Comparison of ENCODE assay signal across 42 cellular contexts in the genomic region with DNA sequence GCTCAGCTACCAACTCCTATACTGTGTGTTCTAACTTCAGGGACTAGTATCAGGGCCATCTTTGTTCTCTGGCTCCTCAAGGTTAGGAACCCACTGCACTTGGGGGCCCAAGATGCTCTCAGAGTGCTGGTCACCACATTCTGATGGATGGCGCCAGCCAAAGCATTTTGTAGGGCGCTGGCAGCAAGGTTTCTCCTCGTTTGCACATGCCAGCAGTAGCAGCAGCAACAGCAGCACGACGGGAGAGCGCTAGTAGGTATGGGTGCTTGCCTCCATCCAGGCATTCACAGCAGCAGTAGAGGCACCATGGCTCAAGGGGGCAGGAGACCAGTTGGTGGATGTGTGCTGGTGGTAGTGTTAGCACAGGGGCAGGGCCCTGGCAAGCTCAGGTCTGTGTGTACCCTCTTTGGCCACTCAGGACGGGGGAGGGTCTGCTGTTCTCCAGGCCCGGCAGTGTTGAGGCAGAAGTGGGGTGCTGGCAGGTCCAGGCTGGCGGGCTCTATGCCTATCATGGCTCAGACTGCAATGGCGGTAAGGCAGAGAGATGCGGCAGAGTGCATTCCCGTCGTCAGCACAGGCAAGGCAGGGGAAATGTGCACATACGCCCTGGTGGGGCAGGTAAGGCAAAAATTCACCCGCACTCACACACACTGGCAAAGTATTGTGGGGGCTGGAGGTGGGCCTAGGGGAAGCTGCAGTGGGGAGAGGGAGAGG. TPM values are rescaled to one million over a fixed set of nuclear protein-coding genes. Genes with fewer than 3 reads are reported as not detected.
"Had no signal": no experiment of that assay in that cellular context is flagged by ENCODE, and none has a peak within 500 bp of the region (broad histone marks: within the 10 kb centered on the region; RNA-seq: fewer than 3 reads in every experiment).

No MANE protein-coding gene starts in this region.

- H3K36me3 Mint-ChIP-seq: activated naive CD4-positive, alpha-beta T cell treated with anti-CD3 and anti-CD28 coated beads, Interleukin-2, amount 10 ng/mL, durations not matched to agents 7 days and 5 days; activated naive CD4-positive, alpha-beta T cell treated with anti-CD3 and anti-CD28 coated beads, Interleukin-2, amount 50 U/mL, for 24 hours; activated naive CD4-positive, alpha-beta T cell treated with anti-CD3 and anti-CD28 coated beads, Interleukin-2, amount 50 U/mL, for 72 hours; activated naive CD8-positive, alpha-beta T cell; activated naive CD8-positive, alpha-beta T cell treated with anti-CD3 and anti-CD28 coated beads for 36 hours; activated naive CD8-positive, alpha-beta T cell treated with anti-CD3 and anti-CD28 coated beads, Interleukin-2, amount 10 ng/mL, durations not matched to agents 7 days and 5 days; brain had no signal

- H3K4me3 Mint-ChIP-seq: activated naive CD4-positive, alpha-beta T cell treated with anti-CD3 and anti-CD28 coated beads for 36 hours; activated naive CD4-positive, alpha-beta T cell treated with anti-CD3 and anti-CD28 coated beads, Interleukin-2, amount 10 ng/mL, durations not matched to agents 7 days and 5 days; activated naive CD4-positive, alpha-beta T cell treated with anti-CD3 and anti-CD28 coated beads, Interleukin-2, amount 50 U/mL, for 24 hours; activated naive CD8-positive, alpha-beta T cell; activated naive CD8-positive, alpha-beta T cell treated with anti-CD3 and anti-CD28 coated beads for 36 hours; activated naive CD8-positive, alpha-beta T cell treated with anti-CD3 and anti-CD28 coated beads, Interleukin-2, amount 10 ng/mL, durations not matched to agents 7 days and 5 days; activated naive CD8-positive, alpha-beta T cell treated with anti-CD3 and anti-CD28 coated beads, Interleukin-2, amount 50 U/mL, for 24 hours; activated T-cell treated with anti-CD3 and anti-CD28 coated beads, Interleukin-2, amount 50 U/mL, for 24 hours; activated T-cell treated with anti-CD3 and anti-CD28 coated beads, Interleukin-2, amount 50 U/mL, for 4 hours; activated T-cell treated with anti-CD3 and anti-CD28 coated beads, Interleukin-2, amount 50 U/mL, for 72 hours; activated T-helper 1 cell treated with anti-CD3 and anti-CD28 coated beads, Interleukin-12 subunit alpha, Interleukin-12 subunit beta, Interleukin-2, Interleukin-4 antibody, amounts not matched to agents 30 ng/mL and 10 ng/mL and 1 ng/mL, durations not matched to agents 14 hours and 24 hours and 36 hours; activated T-helper 17 cell treated with anti-CD3 and anti-CD28 coated beads, Interleukin-2, amount 50 U/mL, for 72 hours; brain; central memory CD8-positive, alpha-beta T cell had no signal

- H3K4me1 Mint-ChIP-seq: activated naive CD4-positive, alpha-beta T cell treated with anti-CD3 and anti-CD28 coated beads, Interleukin-2, amount 10 ng/mL, durations not matched to agents 7 days and 5 days; activated naive CD4-positive, alpha-beta T cell treated with anti-CD3 and anti-CD28 coated beads, Interleukin-2, amount 50 U/mL, for 24 hours; activated naive CD8-positive, alpha-beta T cell treated with anti-CD3 and anti-CD28 coated beads for 36 hours; activated naive CD8-positive, alpha-beta T cell treated with anti-CD3 and anti-CD28 coated beads, Interleukin-2, amount 10 ng/mL, durations not matched to agents 7 days and 5 days; activated naive CD8-positive, alpha-beta T cell treated with anti-CD3 and anti-CD28 coated beads, Interleukin-2, amount 50 U/mL, for 24 hours; activated T-helper 17 cell treated with anti-CD3 and anti-CD28 coated beads, Interleukin-2, amount 50 U/mL, for 72 hours; brain; central memory CD8-positive, alpha-beta T cell had no signal

- ATAC-seq: activated naive CD4-positive, alpha-beta T cell treated with anti-CD3 and anti-CD28 coated beads, Interleukin-2, amount 50 U/mL, for 72 hours; activated naive CD8-positive, alpha-beta T cell treated with anti-CD3 and anti-CD28 coated beads, Interleukin-2, amount 50 U/mL, for 24 hours; activated T-cell treated with anti-CD3 and anti-CD28 coated beads, Interleukin-2, amount 50 U/mL, for 4 hours; activated T-cell treated with anti-CD3 and anti-CD28 coated beads, Interleukin-2, amount 50 U/mL, for 72 hours; activated T-helper 17 cell treated with anti-CD3 and anti-CD28 coated beads, Interleukin-2, amount 50 U/mL, for 72 hours; body of pancreas had no signal

- H3K9me3 ChIP-seq: adrenal gland, ascending aorta, body of pancreas, breast epithelium had no signal

- H3K27me3 ChIP-seq: ascending aorta, body of pancreas, brain microvascular endothelial cell, cardiac muscle cell had no signal

- H3K27me3 Mint-ChIP-seq: activated naive CD4-positive, alpha-beta T cell treated with anti-CD3 and anti-CD28 coated beads, Interleukin-2, amount 10 ng/mL, durations not matched to agents 7 days and 5 days; activated naive CD4-positive, alpha-beta T cell treated with anti-CD3 and anti-CD28 coated beads, Interleukin-2, amount 50 U/mL, for 24 hours; activated naive CD8-positive, alpha-beta T cell; activated naive CD8-positive, alpha-beta T cell treated with anti-CD3 and anti-CD28 coated beads for 36 hours; activated naive CD8-positive, alpha-beta T cell treated with anti-CD3 and anti-CD28 coated beads, Interleukin-2, amount 10 ng/mL, durations not matched to agents 7 days and 5 days; activated naive CD8-positive, alpha-beta T cell treated with anti-CD3 and anti-CD28 coated beads, Interleukin-2, amount 50 U/mL, for 24 hours; activated T-helper 17 cell treated with anti-CD3 and anti-CD28 coated beads, Interleukin-2, amount 50 U/mL, for 72 hours; central memory CD8-positive, alpha-beta T cell had no signal

- H3K27ac Mint-ChIP-seq: activated naive CD4-positive, alpha-beta T cell treated with anti-CD3 and anti-CD28 coated beads for 36 hours; activated naive CD4-positive, alpha-beta T cell treated with anti-CD3 and anti-CD28 coated beads, Interleukin-2, amount 10 ng/mL, durations not matched to agents 7 days and 5 days; activated naive CD4-positive, alpha-beta T cell treated with anti-CD3 and anti-CD28 coated beads, Interleukin-2, amount 50 U/mL, for 24 hours; activated naive CD4-positive, alpha-beta T cell treated with anti-CD3 and anti-CD28 coated beads, Interleukin-2, amount 50 U/mL, for 72 hours; activated naive CD8-positive, alpha-beta T cell; activated naive CD8-positive, alpha-beta T cell treated with anti-CD3 and anti-CD28 coated beads for 36 hours; activated naive CD8-positive, alpha-beta T cell treated with anti-CD3 and anti-CD28 coated beads, Interleukin-2, amount 10 ng/mL, durations not matched to agents 7 days and 5 days; activated naive CD8-positive, alpha-beta T cell treated with anti-CD3 and anti-CD28 coated beads, Interleukin-2, amount 50 U/mL, for 24 hours; activated T-cell treated with anti-CD3 and anti-CD28 coated beads, Interleukin-2, amount 50 U/mL, for 24 hours; activated T-cell treated with anti-CD3 and anti-CD28 coated beads, Interleukin-2, amount 50 U/mL, for 72 hours; activated T-helper 1 cell treated with anti-CD3 and anti-CD28 coated beads, Interleukin-12 subunit alpha, Interleukin-12 subunit beta, Interleukin-2, Interleukin-4 antibody, amounts not matched to agents 30 ng/mL and 10 ng/mL and 1 ng/mL, durations not matched to agents 14 hours and 24 hours and 36 hours; activated T-helper 17 cell treated with anti-CD3 and anti-CD28 coated beads, Interleukin-2, amount 50 U/mL, for 72 hours; activated T-helper 2 cell treated with anti-CD3 and anti-CD28 coated beads, Interferon-gamma antibody, Interleukin-2, Interleukin-4, amounts not matched to agents 10 μg/mL and 5 μg/mL and 100 μg/mL, durations not matched to agents 14 hours and 24 hours and 36 hours; brain had no signal

- H3K9me3 Mint-ChIP-seq: activated naive CD4-positive, alpha-beta T cell treated with anti-CD3 and anti-CD28 coated beads, Interleukin-2, amount 10 ng/mL, durations not matched to agents 7 days and 5 days; activated naive CD4-positive, alpha-beta T cell treated with anti-CD3 and anti-CD28 coated beads, Interleukin-2, amount 50 U/mL, for 24 hours; activated naive CD8-positive, alpha-beta T cell treated with anti-CD3 and anti-CD28 coated beads for 36 hours; activated naive CD8-positive, alpha-beta T cell treated with anti-CD3 and anti-CD28 coated beads, Interleukin-2, amount 10 ng/mL, durations not matched to agents 7 days and 5 days; activated T-cell treated with anti-CD3 and anti-CD28 coated beads, Interleukin-2, amount 50 U/mL, for 24 hours; activated T-helper 1 cell treated with anti-CD3 and anti-CD28 coated beads, Interleukin-12 subunit alpha, Interleukin-12 subunit beta, Interleukin-2, Interleukin-4 antibody, amounts not matched to agents 30 ng/mL and 10 ng/mL and 1 ng/mL, durations not matched to agents 14 hours and 24 hours and 36 hours; activated T-helper 17 cell treated with anti-CD3 and anti-CD28 coated beads, Interleukin-2, amount 50 U/mL, for 72 hours had no signal

- H3K27ac ChIP-seq: adrenal gland, ascending aorta, body of pancreas, brain microvascular endothelial cell, breast epithelium, cardiac muscle cell had no signal

- DNase-seq: activated effector memory CD4-positive, alpha-beta T cell treated with anti-CD3 and anti-CD28 coated beads, Interleukin-2, amount 50 U/mL, for 16 hours; activated effector memory CD4-positive, alpha-beta T cell treated with Interleukin-2 at 50 U/mL for 16 hours; activated gamma-delta T cell; activated gamma-delta T cell treated with Interleukin-2 at 50 U/mL for 16 hours; activated naive CD4-positive, alpha-beta T cell; activated naive CD4-positive, alpha-beta T cell treated with anti-CD3 and anti-CD28 coated beads for 36 hours; activated naive CD4-positive, alpha-beta T cell treated with anti-CD3 and anti-CD28 coated beads, Interleukin-2, amount 10 ng/mL, durations not matched to agents 7 days and 5 days; activated naive CD4-positive, alpha-beta T cell treated with anti-CD3 and anti-CD28 coated beads, Interleukin-2, amount 50 U/mL, for 16 hours; activated naive CD4-positive, alpha-beta T cell treated with Interleukin-2 at 50 U/mL for 16 hours; activated naive CD8-positive, alpha-beta T cell treated with anti-CD3 and anti-CD28 coated beads for 36 hours; activated naive CD8-positive, alpha-beta T cell treated with anti-CD3 and anti-CD28 coated beads, Interleukin-2, amount 10 ng/mL, durations not matched to agents 7 days and 5 days; activated naive CD8-positive, alpha-beta T cell treated with anti-CD3 and anti-CD28 coated beads, Interleukin-2, amount 50 U/mL, for 24 hours; activated T-cell treated with anti-CD3 and anti-CD28 coated beads, Interleukin-2, amount 50 U/mL, for 1 hour; activated T-cell treated with anti-CD3 and anti-CD28 coated beads, Interleukin-2, amount 50 U/mL, for 24 hours; activated T-cell treated with anti-CD3 and anti-CD28 coated beads, Interleukin-2, amount 50 U/mL, for 4 hours; activated T-cell treated with anti-CD3 and anti-CD28 coated beads, Interleukin-2, amount 50 U/mL, for 48 hours; activated T-cell treated with anti-CD3 and anti-CD28 coated beads, Interleukin-2, amount 50 U/mL, for 72 hours; adrenal gland; amniotic stem cell; amygdala; anterior cingulate cortex; body of pancreas; brain microvascular endothelial cell; central memory CD4-positive, alpha-beta T cell; cerebellar nuclear complex had no signal

- H3K36me3 ChIP-seq: adrenal gland, ascending aorta, brain microvascular endothelial cell, breast epithelium, cardiac muscle cell had no signal

- H3K4me3 ChIP-seq: adrenal gland, ascending aorta, body of pancreas, breast epithelium, cardiac muscle cell had no signal

- H3K4me1 ChIP-seq: adrenal gland, ascending aorta, body of pancreas, breast epithelium had no signal

RNA-seq across cellular contexts. Expression of gene SERPINA7, which starts 56.6 kb away (rescaled TPM):
- total RNA-seq: activated naive CD4-positive, alpha-beta T cell treated with anti-CD3 and anti-CD28 coated beads for 36 hours; activated naive CD4-positive, alpha-beta T cell treated with anti-CD3 and anti-CD28 coated beads, Interleukin-2, amount 50 U/mL, for 72 hours; activated naive CD8-positive, alpha-beta T cell treated with anti-CD3 and anti-CD28 coated beads for 36 hours; activated naive CD8-positive, alpha-beta T cell treated with anti-CD3 and anti-CD28 coated beads, Interleukin-2, amount 10 ng/mL, durations not matched to agents 7 days and 5 days; activated T-cell treated with anti-CD3 and anti-CD28 coated beads, Interleukin-2, amount 50 U/mL, for 4 hours; activated T-cell treated with anti-CD3 and anti-CD28 coated beads, Interleukin-2, amount 50 U/mL, for 72 hours; activated T-helper 1 cell treated with anti-CD3 and anti-CD28 coated beads, Interleukin-12 subunit alpha, Interleukin-12 subunit beta, Interleukin-2, Interleukin-4 antibody, amounts not matched to agents 30 ng/mL and 10 ng/mL and 1 ng/mL, durations not matched to agents 14 hours and 24 hours and 36 hours; activated T-helper 17 cell treated with anti-CD3 and anti-CD28 coated beads, Interleukin-2, amount 50 U/mL, for 72 hours; activated T-helper 2 cell treated with anti-CD3 and anti-CD28 coated beads, Interferon-gamma antibody, Interleukin-2, Interleukin-4, amounts not matched to agents 10 μg/mL and 5 μg/mL and 100 μg/mL, durations not matched to agents 14 hours and 24 hours and 36 hours; aorta; astrocyte; body of pancreas; breast epithelium; bronchial epithelial cell; cardiac muscle cell; cardiac septum; cerebellum; chondrocyte had no signal
